Comparison of ENCODE assay signal across 1 cellular context in genomic region chr6:35972471-35972985, GRCh38.
TF ChIP-seq lines count a peak whose summit lies in the region.

No MANE protein-coding gene starts in this region.

TF ChIP-seq in HepG2, 621 proteins besides CTCF, POLR2A, EP300 and RAD21 (continued from another document and continues in another):
- 0 out of 2 replicates have a peak, but pooled peaks have one; percentile 30 for TF ChIP-seq THRA (CRISPR knock-in tag; IDR thresholded peaks at IDR 0.05; ENCODE audit: borderline replicate concordance)
- TF ChIP-seq, protein P1, sequence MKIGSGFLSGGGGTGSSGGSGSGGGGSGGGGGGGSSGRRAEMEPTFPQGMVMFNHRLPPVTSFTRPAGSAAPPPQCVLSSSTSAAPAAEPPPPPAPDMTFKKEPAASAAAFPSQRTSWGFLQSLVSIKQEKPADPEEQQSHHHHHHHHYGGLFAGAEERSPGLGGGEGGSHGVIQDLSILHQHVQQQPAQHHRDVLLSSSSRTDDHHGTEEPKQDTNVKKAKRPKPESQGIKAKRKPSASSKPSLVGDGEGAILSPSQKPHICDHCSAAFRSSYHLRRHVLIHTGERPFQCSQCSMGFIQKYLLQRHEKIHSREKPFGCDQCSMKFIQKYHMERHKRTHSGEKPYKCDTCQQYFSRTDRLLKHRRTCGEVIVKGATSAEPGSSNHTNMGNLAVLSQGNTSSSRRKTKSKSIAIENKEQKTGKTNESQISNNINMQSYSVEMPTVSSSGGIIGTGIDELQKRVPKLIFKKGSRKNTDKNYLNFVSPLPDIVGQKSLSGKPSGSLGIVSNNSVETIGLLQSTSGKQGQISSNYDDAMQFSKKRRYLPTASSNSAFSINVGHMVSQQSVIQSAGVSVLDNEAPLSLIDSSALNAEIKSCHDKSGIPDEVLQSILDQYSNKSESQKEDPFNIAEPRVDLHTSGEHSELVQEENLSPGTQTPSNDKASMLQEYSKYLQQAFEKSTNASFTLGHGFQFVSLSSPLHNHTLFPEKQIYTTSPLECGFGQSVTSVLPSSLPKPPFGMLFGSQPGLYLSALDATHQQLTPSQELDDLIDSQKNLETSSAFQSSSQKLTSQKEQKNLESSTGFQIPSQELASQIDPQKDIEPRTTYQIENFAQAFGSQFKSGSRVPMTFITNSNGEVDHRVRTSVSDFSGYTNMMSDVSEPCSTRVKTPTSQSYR (CRISPR knock-in tag; IDR thresholded peaks at IDR 0.05; ENCODE audit: borderline replicate concordance) = no peak
- no peak for TF ChIP-seq ZNF616 (CRISPR knock-in tag; IDR thresholded peaks at IDR 0.05; ENCODE audit: low read depth)
- TF ChIP-seq SIN3B (IDR thresholded peaks at IDR 0.05; ENCODE audit: low read length) = no peak
- no peak for TF ChIP-seq TFDP2 (CRISPR knock-in tag; IDR thresholded peaks at IDR 0.05)
- peak; percentile 58 for TF ChIP-seq STAG1 (CRISPR knock-in tag; IDR thresholded peaks at IDR 0.05)
- peak; percentile 50 for TF ChIP-seq XRCC5 (optimal IDR thresholded peaks at IDR 0.05; ENCODE audit: low read length)
- no peak for TF ChIP-seq PRMT3 (CRISPR knock-in tag; IDR thresholded peaks at IDR 0.05; ENCODE audit: borderline replicate concordance, low read depth)
- TF ChIP-seq KDM3A (CRISPR knock-in tag; IDR thresholded peaks at IDR 0.05; ENCODE audit: low read depth) = no peak
- no peak for TF ChIP-seq ZNF772 (CRISPR knock-in tag; IDR thresholded peaks at IDR 0.05)
- TF ChIP-seq, protein P2, sequence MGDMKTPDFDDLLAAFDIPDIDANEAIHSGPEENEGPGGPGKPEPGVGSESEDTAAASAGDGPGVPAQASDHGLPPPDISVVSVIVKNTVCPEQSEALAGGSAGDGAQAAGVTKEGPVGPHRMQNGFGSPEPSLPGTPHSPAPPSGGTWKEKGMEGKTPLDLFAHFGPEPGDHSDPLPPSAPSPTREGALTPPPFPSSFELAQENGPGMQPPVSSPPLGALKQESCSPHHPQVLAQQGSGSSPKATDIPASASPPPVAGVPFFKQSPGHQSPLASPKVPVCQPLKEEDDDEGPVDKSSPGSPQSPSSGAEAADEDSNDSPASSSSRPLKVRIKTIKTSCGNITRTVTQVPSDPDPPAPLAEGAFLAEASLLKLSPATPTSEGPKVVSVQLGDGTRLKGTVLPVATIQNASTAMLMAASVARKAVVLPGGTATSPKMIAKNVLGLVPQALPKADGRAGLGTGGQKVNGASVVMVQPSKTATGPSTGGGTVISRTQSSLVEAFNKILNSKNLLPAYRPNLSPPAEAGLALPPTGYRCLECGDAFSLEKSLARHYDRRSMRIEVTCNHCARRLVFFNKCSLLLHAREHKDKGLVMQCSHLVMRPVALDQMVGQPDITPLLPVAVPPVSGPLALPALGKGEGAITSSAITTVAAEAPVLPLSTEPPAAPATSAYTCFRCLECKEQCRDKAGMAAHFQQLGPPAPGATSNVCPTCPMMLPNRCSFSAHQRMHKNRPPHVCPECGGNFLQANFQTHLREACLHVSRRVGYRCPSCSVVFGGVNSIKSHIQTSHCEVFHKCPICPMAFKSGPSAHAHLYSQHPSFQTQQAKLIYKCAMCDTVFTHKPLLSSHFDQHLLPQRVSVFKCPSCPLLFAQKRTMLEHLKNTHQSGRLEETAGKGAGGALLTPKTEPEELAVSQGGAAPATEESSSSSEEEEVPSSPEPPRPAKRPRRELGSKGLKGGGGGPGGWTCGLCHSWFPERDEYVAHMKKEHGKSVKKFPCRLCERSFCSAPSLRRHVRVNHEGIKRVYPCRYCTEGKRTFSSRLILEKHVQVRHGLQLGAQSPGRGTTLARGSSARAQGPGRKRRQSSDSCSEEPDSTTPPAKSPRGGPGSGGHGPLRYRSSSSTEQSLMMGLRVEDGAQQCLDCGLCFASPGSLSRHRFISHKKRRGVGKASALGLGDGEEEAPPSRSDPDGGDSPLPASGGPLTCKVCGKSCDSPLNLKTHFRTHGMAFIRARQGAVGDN (CRISPR knock-in tag; IDR thresholded peaks at IDR 0.05) = peak; percentile 47
- TF ChIP-seq, protein P3, sequence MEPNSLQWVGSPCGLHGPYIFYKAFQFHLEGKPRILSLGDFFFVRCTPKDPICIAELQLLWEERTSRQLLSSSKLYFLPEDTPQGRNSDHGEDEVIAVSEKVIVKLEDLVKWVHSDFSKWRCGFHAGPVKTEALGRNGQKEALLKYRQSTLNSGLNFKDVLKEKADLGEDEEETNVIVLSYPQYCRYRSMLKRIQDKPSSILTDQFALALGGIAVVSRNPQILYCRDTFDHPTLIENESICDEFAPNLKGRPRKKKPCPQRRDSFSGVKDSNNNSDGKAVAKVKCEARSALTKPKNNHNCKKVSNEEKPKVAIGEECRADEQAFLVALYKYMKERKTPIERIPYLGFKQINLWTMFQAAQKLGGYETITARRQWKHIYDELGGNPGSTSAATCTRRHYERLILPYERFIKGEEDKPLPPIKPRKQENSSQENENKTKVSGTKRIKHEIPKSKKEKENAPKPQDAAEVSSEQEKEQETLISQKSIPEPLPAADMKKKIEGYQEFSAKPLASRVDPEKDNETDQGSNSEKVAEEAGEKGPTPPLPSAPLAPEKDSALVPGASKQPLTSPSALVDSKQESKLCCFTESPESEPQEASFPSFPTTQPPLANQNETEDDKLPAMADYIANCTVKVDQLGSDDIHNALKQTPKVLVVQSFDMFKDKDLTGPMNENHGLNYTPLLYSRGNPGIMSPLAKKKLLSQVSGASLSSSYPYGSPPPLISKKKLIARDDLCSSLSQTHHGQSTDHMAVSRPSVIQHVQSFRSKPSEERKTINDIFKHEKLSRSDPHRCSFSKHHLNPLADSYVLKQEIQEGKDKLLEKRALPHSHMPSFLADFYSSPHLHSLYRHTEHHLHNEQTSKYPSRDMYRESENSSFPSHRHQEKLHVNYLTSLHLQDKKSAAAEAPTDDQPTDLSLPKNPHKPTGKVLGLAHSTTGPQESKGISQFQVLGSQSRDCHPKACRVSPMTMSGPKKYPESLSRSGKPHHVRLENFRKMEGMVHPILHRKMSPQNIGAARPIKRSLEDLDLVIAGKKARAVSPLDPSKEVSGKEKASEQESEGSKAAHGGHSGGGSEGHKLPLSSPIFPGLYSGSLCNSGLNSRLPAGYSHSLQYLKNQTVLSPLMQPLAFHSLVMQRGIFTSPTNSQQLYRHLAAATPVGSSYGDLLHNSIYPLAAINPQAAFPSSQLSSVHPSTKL (CRISPR knock-in tag; IDR thresholded peaks at IDR 0.05) = peak; percentile 58
- no peak for TF ChIP-seq ZNF317 (CRISPR knock-in tag; IDR thresholded peaks at IDR 0.05)
- TF ChIP-seq DRAP1 (CRISPR knock-in tag; IDR thresholded peaks at IDR 0.05) = no peak
- no peak for TF ChIP-seq YEATS2 (CRISPR knock-in tag; IDR thresholded peaks at IDR 0.05; ENCODE audit: borderline replicate concordance)
- TF ChIP-seq, protein P4, sequence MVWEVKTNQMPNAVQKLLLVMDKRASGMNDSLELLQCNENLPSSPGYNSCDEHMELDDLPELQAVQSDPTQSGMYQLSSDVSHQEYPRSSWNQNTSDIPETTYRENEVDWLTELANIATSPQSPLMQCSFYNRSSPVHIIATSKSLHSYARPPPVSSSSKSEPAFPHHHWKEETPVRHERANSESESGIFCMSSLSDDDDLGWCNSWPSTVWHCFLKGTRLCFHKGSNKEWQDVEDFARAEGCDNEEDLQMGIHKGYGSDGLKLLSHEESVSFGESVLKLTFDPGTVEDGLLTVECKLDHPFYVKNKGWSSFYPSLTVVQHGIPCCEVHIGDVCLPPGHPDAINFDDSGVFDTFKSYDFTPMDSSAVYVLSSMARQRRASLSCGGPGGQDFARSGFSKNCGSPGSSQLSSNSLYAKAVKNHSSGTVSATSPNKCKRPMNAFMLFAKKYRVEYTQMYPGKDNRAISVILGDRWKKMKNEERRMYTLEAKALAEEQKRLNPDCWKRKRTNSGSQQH (CRISPR knock-in tag; IDR thresholded peaks at IDR 0.05; ENCODE audit: low read depth) = no peak
- peak; percentile 60; the same call in 1 of the 2 replicates for TF ChIP-seq SMC3 (IDR thresholded peaks at IDR 0.05; ENCODE audit: low read length)
- no peak for TF ChIP-seq ZNF792 (CRISPR knock-in tag; IDR thresholded peaks at IDR 0.05)
- no peak for TF ChIP-seq ZNF629 (CRISPR knock-in tag; conservative IDR thresholded peaks at IDR 0.05)
- no peak for TF ChIP-seq ZFP62 (CRISPR knock-in tag; IDR thresholded peaks at IDR 0.05)
- no peak for TF ChIP-seq MATR3 (CRISPR knock-in tag; IDR thresholded peaks at IDR 0.05)
- no peak for TF ChIP-seq NBN (conservative IDR thresholded peaks at IDR 0.05)
- no peak for TF ChIP-seq TCF7L2 (IDR thresholded peaks at IDR 0.05; ENCODE audit: low read depth, low read length)
- peak; percentile 49; the same call in 1 of the 2 replicates for TF ChIP-seq ZMYM3 (CRISPR knock-in tag; IDR thresholded peaks at IDR 0.05)
- TF ChIP-seq ZBTB7B (CRISPR knock-in tag; IDR thresholded peaks at IDR 0.05) = peak; percentile 84
- TF ChIP-seq RARG (CRISPR knock-in tag; IDR thresholded peaks at IDR 0.05; ENCODE audit: low read depth) = no peak
- TF ChIP-seq ZSCAN21 (CRISPR knock-in tag; IDR thresholded peaks at IDR 0.05; ENCODE audit: borderline replicate concordance) = no peak
- TF ChIP-seq ASH2L (IDR thresholded peaks at IDR 0.05; ENCODE audit: insufficient read length, low read depth, low read length) = no peak
- TF ChIP-seq THAP9 (CRISPR knock-in tag; IDR thresholded peaks at IDR 0.05; ENCODE audit: borderline replicate concordance) = 0 out of 2 replicates have a peak, but pooled peaks have one; percentile 17
- TF ChIP-seq LCORL (IDR thresholded peaks at IDR 0.05) = no peak
- TF ChIP-seq LCORL (CRISPR knock-in tag; IDR thresholded peaks at IDR 0.05) = peak; percentile 35; the same call in 1 of the 2 replicates
- no peak for TF ChIP-seq CREB1 (IDR thresholded peaks at IDR 0.05)
- no peak for TF ChIP-seq CREB1 (CRISPR knock-in tag; IDR thresholded peaks at IDR 0.05)
- TF ChIP-seq ZNF605 (CRISPR knock-in tag; IDR thresholded peaks at IDR 0.05) = peak; percentile 33; the same call in 1 of the 2 replicates
- peak; percentile 28; the same call in 1 of the 2 replicates for TF ChIP-seq MAX (IDR thresholded peaks at IDR 0.05)
- no peak for TF ChIP-seq ZBTB42 (CRISPR knock-in tag; IDR thresholded peaks at IDR 0.05)
- no peak for TF ChIP-seq MAFG (CRISPR knock-in tag; IDR thresholded peaks at IDR 0.05)
- TF ChIP-seq SSRP1 (CRISPR knock-in tag; IDR thresholded peaks at IDR 0.05) = no peak
- TF ChIP-seq, protein P5, sequence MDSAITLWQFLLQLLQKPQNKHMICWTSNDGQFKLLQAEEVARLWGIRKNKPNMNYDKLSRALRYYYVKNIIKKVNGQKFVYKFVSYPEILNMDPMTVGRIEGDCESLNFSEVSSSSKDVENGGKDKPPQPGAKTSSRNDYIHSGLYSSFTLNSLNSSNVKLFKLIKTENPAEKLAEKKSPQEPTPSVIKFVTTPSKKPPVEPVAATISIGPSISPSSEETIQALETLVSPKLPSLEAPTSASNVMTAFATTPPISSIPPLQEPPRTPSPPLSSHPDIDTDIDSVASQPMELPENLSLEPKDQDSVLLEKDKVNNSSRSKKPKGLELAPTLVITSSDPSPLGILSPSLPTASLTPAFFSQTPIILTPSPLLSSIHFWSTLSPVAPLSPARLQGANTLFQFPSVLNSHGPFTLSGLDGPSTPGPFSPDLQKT (CRISPR knock-in tag; IDR thresholded peaks at IDR 0.05; ENCODE audit: borderline replicate concordance) = no peak
- TF ChIP-seq SIX1 (CRISPR knock-in tag; IDR thresholded peaks at IDR 0.05; ENCODE audit: borderline replicate concordance) = no peak
- no peak for TF ChIP-seq MEF2D (CRISPR knock-in tag; IDR thresholded peaks at IDR 0.05)
- no peak for TF ChIP-seq HES4 (CRISPR knock-in tag; IDR thresholded peaks at IDR 0.05; ENCODE audit: borderline replicate concordance)
- TF ChIP-seq RARA (CRISPR knock-in tag; IDR thresholded peaks at IDR 0.05) = peak; percentile 20; the same call in 1 of the 2 replicates
- TF ChIP-seq ZFX (CRISPR knock-in tag; IDR thresholded peaks at IDR 0.05; ENCODE audit: low read depth) = peak; percentile 38; the same call in 1 of the 2 replicates
- 0 out of 2 replicates have a peak, but pooled peaks have one; percentile 23 for TF ChIP-seq ZNF292 (CRISPR knock-in tag; IDR thresholded peaks at IDR 0.05; ENCODE audit: borderline replicate concordance, low read depth)
- TF ChIP-seq SNAI1 (CRISPR knock-in tag; IDR thresholded peaks at IDR 0.05; ENCODE audit: borderline replicate concordance) = no peak
